8 cellular contexts compared by ENCODE assay signal in the genomic region with DNA sequence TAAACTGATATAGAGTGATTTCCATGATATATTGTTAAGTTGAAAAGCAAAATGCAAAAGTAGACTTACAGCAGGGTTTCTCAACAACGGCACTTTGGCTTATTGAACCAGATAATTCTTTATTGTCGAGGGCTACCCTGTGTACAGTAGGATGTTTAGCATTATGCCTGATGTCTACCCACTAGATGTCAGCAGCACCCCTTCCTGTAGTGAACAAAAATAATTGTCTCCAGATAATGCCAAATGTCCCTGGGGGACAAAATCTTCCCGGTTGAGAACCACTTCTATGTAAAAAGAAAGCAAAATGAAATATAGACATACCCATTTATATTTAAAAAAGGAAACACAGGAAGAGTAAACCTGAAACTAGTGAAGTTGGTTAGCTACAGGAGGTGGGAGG. TPM values are rescaled to one million over a fixed set of nuclear protein-coding genes. Genes with fewer than 3 reads are reported as not detected.
DNase-seq lines count a peak whose midpoint lies in the region; ATAC-seq and TF ChIP-seq lines count a peak whose summit lies in the region.

No MANE protein-coding gene starts in this region.

- no peaks in the 10 kb centered on the region for H3K9me3 ChIP-seq in fibroblast of lung (ENCODE audit: control insufficient read depth, insufficient read depth, low read depth, low read length)
- H3K9me3 ChIP-seq in Caco-2 = no peaks in the 10 kb centered on the region
- no peaks in the 10 kb centered on the region for H3K9me3 ChIP-seq in ascending aorta

- H3K27ac Mint-ChIP-seq in activated CD8-positive, alpha-beta memory T cell treated with anti-CD3 and anti-CD28 coated beads, Interleukin-2, amount 10 ng/mL, durations not matched to agents 7 days and 5 days = no peak overlapping the region
- H3K27ac Mint-ChIP-seq in Caco-2 (ENCODE audit: unreplicated experiment) = no peak overlapping the region

- no peak overlapping the region for H3K4me2 ChIP-seq in fibroblast of lung (ENCODE audit: extremely low read depth, insufficient read depth, low read length)

- H3K4me3 ChIP-seq in fibroblast of lung (replicated peaks in 1 of 4; ENCODE audit: control extremely low read depth in 1 of 4, insufficient read depth in 1 of 4, low read depth in 3 of 4, low read length in 4 of 4) (no peak overlapping the region), Caco-2 (ENCODE audit: low read depth, low read length) (no peak overlapping the region), ascending aorta (no peak overlapping the region)

- H4K20me1 ChIP-seq in fibroblast of lung (ENCODE audit: control insufficient read depth, extremely low read depth, insufficient read depth, low read length) = no peaks in the 10 kb centered on the region

- H3K9ac ChIP-seq in fibroblast of lung (ENCODE audit: insufficient read depth, low read length) = no peak overlapping the region

- peaks cover 49% of the 10 kb centered on the region for H3K36me3 Mint-ChIP-seq in activated CD8-positive, alpha-beta memory T cell treated with anti-CD3 and anti-CD28 coated beads, Interleukin-2, amount 10 ng/mL, durations not matched to agents 7 days and 5 days
- no peaks in the 10 kb centered on the region for H3K36me3 Mint-ChIP-seq in Caco-2 (ENCODE audit: insufficient read depth, unreplicated experiment)

- BruUV-seq in Caco-2 (replicated peaks; lab: Mats Ljungman, UMichigan) = no TSS peak

- no peaks in the 10 kb centered on the region for H3K79me2 ChIP-seq in fibroblast of lung (ENCODE audit: control insufficient read depth, insufficient read depth, low read length)

- TF ChIP-seq CTCF in fibroblast of lung (conservative IDR thresholded peaks at IDR 0.05 in 1 of 2, IDR thresholded peaks at IDR 0.05 in 1 of 2; ENCODE audit: low read depth in 1 of 2, low read length in 2 of 2) (peak; percentile 16 to 43), Caco-2 (IDR thresholded peaks at IDR 0.05; ENCODE audit: insufficient read depth in 1 of 2, low read depth in 1 of 2, low read length in 1 of 2, severe bottlenecking in 1 of 2, unreplicated experiment in 1 of 2) (peak in 1 of 2 experiments; percentile 43), ascending aorta (IDR thresholded peaks at IDR 0.05) (peak in 1 of 3 experiments; percentile 9)

- intact Hi-C loops in Caco-2 (cut with micrococcal nuclease; ENCODE audit: unreplicated experiment) (loop anchor here (1.0 to 10.0 kb wide), 3 partner anchors 108 to 520 kb away; a partner anchor contains a TSS), ascending aorta (cut with DNase I) (no loop called here)

- peaks cover 16% of the 10 kb centered on the region for H3K4me1 Mint-ChIP-seq in activated CD8-positive, alpha-beta memory T cell treated with anti-CD3 and anti-CD28 coated beads, Interleukin-2, amount 10 ng/mL, durations not matched to agents 7 days and 5 days
- no peaks in the 10 kb centered on the region for H3K4me1 Mint-ChIP-seq in Caco-2 (ENCODE audit: low read depth, unreplicated experiment)

- no peak overlapping the region for H3K27ac ChIP-seq in fibroblast of lung (ENCODE audit: insufficient read depth, low read length)
- no peak overlapping the region for H3K27ac ChIP-seq in ascending aorta

- H3K36me3 ChIP-seq in fibroblast of lung (ENCODE audit: control insufficient read depth, insufficient read depth, low read length) = no peaks in the 10 kb centered on the region
- H3K36me3 ChIP-seq in Caco-2 (ENCODE audit: control insufficient read depth, insufficient read depth, low read length) = no peaks in the 10 kb centered on the region
- no peaks in the 10 kb centered on the region for H3K36me3 ChIP-seq in ascending aorta

- no peak for DNase-seq in activated CD8-positive, alpha-beta memory T cell treated with anti-CD3 and anti-CD28 coated beads, Interleukin-2, amount 10 ng/mL, durations not matched to agents 7 days and 5 days
- DNase-seq in activated CD8-positive, alpha-beta memory T cell treated with anti-CD3 and anti-CD28 coated beads, Interleukin-2, amount 50 U/mL, for 48 hours = no peak
- DNase-seq in NCI-H524 treated with DMSO at 0.1 percent for 48 hours (lab: John Stamatoyannopoulos, UW) (peak; percentile 8), fibroblast of lung (ENCODE audit: low read depth in 2 of 2) (peak in 1 of 2 donors; percentile 40), Caco-2 (no peak), ascending aorta (ENCODE audit: low spot score in 2 of 2) (no peak)

- no peaks in the 10 kb centered on the region for H3K27me3 Mint-ChIP-seq in activated CD8-positive, alpha-beta memory T cell treated with anti-CD3 and anti-CD28 coated beads, Interleukin-2, amount 10 ng/mL, durations not matched to agents 7 days and 5 days
- H3K27me3 Mint-ChIP-seq in Caco-2 (ENCODE audit: insufficient read depth, unreplicated experiment) = peaks cover 3% of the 10 kb centered on the region

- H3K4me3 Mint-ChIP-seq in activated CD8-positive, alpha-beta memory T cell treated with anti-CD3 and anti-CD28 coated beads, Interleukin-2, amount 10 ng/mL, durations not matched to agents 7 days and 5 days = no peak overlapping the region
- H3K4me3 Mint-ChIP-seq in Caco-2 (ENCODE audit: unreplicated experiment) = no peak overlapping the region

- H3K27me3 ChIP-seq in fibroblast of lung (ENCODE audit: control insufficient read depth, insufficient read depth, low read length) = no peaks in the 10 kb centered on the region
- H3K27me3 ChIP-seq in Caco-2 (replicated peaks; ENCODE audit: control insufficient read depth, insufficient read depth, low read length) = no peaks in the 10 kb centered on the region
- no peaks in the 10 kb centered on the region for H3K27me3 ChIP-seq in ascending aorta

- POLR2A ChIA-PET in Caco-2 (lab: Charles Lee) = no interaction called here

- H2AFZ ChIP-seq in fibroblast of lung (ENCODE audit: low read length) = no peak overlapping the region

- no peaks in the 10 kb centered on the region for H3K9me3 Mint-ChIP-seq in activated CD8-positive, alpha-beta memory T cell treated with anti-CD3 and anti-CD28 coated beads, Interleukin-2, amount 10 ng/mL, durations not matched to agents 7 days and 5 days (ENCODE audit: low read depth)
- H3K9me3 Mint-ChIP-seq in Caco-2 (ENCODE audit: unreplicated experiment) = no peaks in the 10 kb centered on the region

- CTCF ChIA-PET in activated CD8-positive, alpha-beta memory T cell treated with anti-CD3 and anti-CD28 coated beads, Interleukin-2, amount 10 ng/mL, durations not matched to agents 7 days and 5 days (lab: Charles Lee) = interaction anchor here (0.6 to 1.5 kb wide), 3 partner anchors 9 to 109 kb away, joined by 3 to 4 read pairs (median 3); no protein-coding TSS in a partner anchor
- CTCF ChIA-PET in Caco-2 (lab: Charles Lee) = no interaction called here

- peak; percentile 49 for ATAC-seq in activated CD8-positive, alpha-beta memory T cell treated with anti-CD3 and anti-CD28 coated beads, Interleukin-2, amount 10 ng/mL, durations not matched to agents 7 days and 5 days
- peak; percentile 90 for ATAC-seq in GM21737 (IDR thresholded peaks at IDR 0.05; ENCODE audit: unreplicated experiment)
- no peak for ATAC-seq in HG02970 (IDR thresholded peaks at IDR 0.05; ENCODE audit: low FRiP score, unreplicated experiment)

- H3K4me1 ChIP-seq in fibroblast of lung (ENCODE audit: control insufficient read depth, extremely low read depth, insufficient read depth, low read length) = no peaks in the 10 kb centered on the region
- H3K4me1 ChIP-seq in Caco-2 = 0 out of 2 replicates have a peak, but pooled peaks cover 3% of the 10 kb centered on the region
- no peaks in the 10 kb centered on the region for H3K4me1 ChIP-seq in ascending aorta

RNA-seq across cellular contexts. Expression of a gene that starts 32.4 kb away (rescaled TPM):
- 10 to 100 TPM; 25.0 to 26.6 TPM for total RNA-seq in activated CD8-positive, alpha-beta memory T cell treated with anti-CD3 and anti-CD28 coated beads, Interleukin-2, amount 10 ng/mL, durations not matched to agents 7 days and 5 days
- total RNA-seq in fibroblast of lung = under 0.01 and 0.33 TPM in 2 replicates
- 0.03 and 0.14 TPM in 2 replicates for polyA plus RNA-seq in fibroblast of lung
- 0.05 and 0.13 TPM in 2 replicates for polyA plus RNA-seq in fibroblast of lung (2012)
- not detected in 2 replicates for polyA minus RNA-seq in fibroblast of lung (ENCODE audit: low replicate concordance)
- not detected in 2 replicates for total RNA-seq in Caco-2 (2022)
- total RNA-seq in ascending aorta = under 0.01 TPM

Comparison
In these comparisons a context has a peak if more than half of its experiments do, and no peak if none do; other contexts are left out.
1. RNA of a gene that starts 32.4 kb away (total RNA-seq): 25.0 to 26.6 TPM in activated CD8-positive, alpha-beta memory T cell treated with anti-CD3 and anti-CD28 coated beads, Interleukin-2, amount 10 ng/mL, durations not matched to agents 7 days and 5 days; under 0.01 to 0.33 TPM in fibroblast of lung, not detected in Caco-2 and under 0.01 TPM in ascending aorta (single experiment); every median in the first group is over 10 times any median in the second.